Comparison of ENCODE assay signal across 1 cellular context in the genomic region with DNA sequence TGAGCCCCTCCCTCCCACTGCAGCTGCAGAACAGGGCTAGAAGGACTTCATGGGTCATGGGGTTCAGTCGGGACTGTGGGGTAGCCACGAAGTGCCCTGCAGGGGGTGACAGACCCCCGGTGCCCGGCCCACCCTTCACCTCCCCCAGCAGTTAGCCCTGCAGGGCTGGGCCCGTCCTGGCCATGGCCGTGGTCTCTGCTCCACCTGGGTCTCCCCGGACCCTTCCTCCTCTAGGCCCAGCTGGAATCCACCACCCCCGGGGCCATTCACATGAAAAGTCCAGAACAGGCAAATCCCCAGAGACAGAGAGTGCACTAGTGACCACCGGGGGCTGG.
TF ChIP-seq lines count a peak whose summit lies in the region.

No MANE protein-coding gene starts in this region.

TF ChIP-seq in H1, 55 proteins besides CTCF, POLR2A, EP300 and RAD21:
- TF ChIP-seq USF2 (IDR thresholded peaks at IDR 0.05; ENCODE audit: low read length) (no peak), PHF8 (conservative IDR thresholded peaks at IDR 0.05; ENCODE audit: low read depth, low read length) (no peak), CTBP2 (IDR thresholded peaks at IDR 0.05; ENCODE audit: borderline replicate concordance, insufficient read depth, insufficient read length, low read length) (no peak), MAFK (IDR thresholded peaks at IDR 0.05; ENCODE audit: low read depth, low read length) (no peak)
